1 cellular context compared by ENCODE assay signal in the genomic region with DNA sequence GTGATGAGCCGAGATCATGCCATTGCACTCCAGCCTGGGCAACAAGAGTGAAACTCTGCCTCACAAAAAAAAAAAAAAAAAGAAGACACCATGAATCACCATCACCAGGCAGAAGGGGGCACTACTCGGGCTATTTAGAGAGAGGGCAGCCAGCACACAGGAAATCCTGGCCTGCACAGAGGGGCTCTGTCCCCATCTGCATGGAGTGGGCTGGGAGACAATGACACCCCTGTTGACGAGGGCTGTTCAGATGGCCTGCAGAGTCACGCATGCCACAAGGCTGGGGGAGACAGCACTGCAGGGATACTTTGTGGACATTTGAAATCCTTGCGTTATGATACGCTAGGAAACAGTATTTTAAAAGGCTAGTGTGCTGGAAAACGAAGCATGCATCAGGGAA.
TF ChIP-seq lines count a peak whose summit lies in the region.

No MANE protein-coding gene starts in this region.

TF ChIP-seq in H1, 55 proteins besides CTCF, POLR2A, EP300 and RAD21:
- TF ChIP-seq, protein P1, sequence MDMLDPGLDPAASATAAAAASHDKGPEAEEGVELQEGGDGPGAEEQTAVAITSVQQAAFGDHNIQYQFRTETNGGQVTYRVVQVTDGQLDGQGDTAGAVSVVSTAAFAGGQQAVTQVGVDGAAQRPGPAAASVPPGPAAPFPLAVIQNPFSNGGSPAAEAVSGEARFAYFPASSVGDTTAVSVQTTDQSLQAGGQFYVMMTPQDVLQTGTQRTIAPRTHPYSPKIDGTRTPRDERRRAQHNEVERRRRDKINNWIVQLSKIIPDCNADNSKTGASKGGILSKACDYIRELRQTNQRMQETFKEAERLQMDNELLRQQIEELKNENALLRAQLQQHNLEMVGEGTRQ (IDR thresholded peaks at IDR 0.05; ENCODE audit: low read length): no peak
- TF ChIP-seq YY1 (IDR thresholded peaks at IDR 0.05; ENCODE audit: low read depth, low read length) (0 out of 2 replicates have a peak, but pooled peaks have one; percentile 42), SIN3A (conservative IDR thresholded peaks at IDR 0.05 in 1 of 2, IDR thresholded peaks at IDR 0.05 in 1 of 2; ENCODE audit: low read depth in 1 of 2, low read length in 2 of 2) (0 out of 4 replicates have a peak, but pooled peaks of 1 of the 2 experiments have one; percentile 38)
TF ChIP-seq in H1: peak in this region for 2.
